11 cellular contexts compared by ENCODE assay signal in the genomic region with DNA sequence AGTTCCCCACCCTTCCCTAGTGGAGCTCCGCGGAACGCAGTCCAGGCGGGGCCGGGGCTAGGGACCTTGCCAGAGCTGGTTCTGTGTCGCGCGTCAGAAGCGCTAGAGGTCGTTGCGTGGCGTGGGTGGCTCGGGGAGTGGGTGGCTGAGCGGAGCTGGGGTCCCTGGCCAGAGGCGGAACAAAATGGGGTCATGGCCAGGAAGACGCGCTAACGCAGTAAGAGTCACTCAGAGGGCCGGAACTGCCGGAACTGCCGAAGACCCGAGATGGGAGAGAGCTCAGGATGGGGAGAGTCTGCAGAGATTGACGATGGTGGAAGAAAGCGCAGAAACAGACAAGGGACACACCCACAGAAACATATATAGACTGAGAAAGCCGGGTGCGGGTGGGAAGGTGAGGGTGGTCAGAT. TPM values are rescaled to one million over a fixed set of nuclear protein-coding genes. Genes with fewer than 3 reads are reported as not detected.
DNase-seq lines count a peak whose midpoint lies in the region; ATAC-seq and TF ChIP-seq lines count a peak whose summit lies in the region.
"Had no signal": no experiment of that assay in that cellular context is flagged by ENCODE, and none has a peak within 500 bp of the region (broad histone marks: within the 10 kb centered on the region; RNA-seq: fewer than 3 reads in every experiment).

No MANE protein-coding gene starts in this region.

- DNase-seq in right cardiac atrium (peak; percentile 60 to 84 (median 82)), AG08395 (ENCODE audit: low spot score) (no peak), prostate gland (ENCODE audit: low spot score) (no peak), SW480 (ENCODE audit: low spot score) (no peak)
- peak in 4 of 6 experiments; percentile 12 to 36 (median 26) for DNase-seq in stimulated activated naive CD4-positive, alpha-beta T cell (lab: John Stamatoyannopoulos, UW)
- DNase-seq: dermis blood vessel endothelial cell, SW 1271 had no signal

- 34% methylated on average over 26 of the region's 26 CpGs for WGBS in right cardiac atrium
- 56% methylated on average over 26 of the region's 26 CpGs for WGBS in prostate gland

- peak overlapping the region; percentile 100 for H3K4me3 Mint-ChIP-seq in T-helper 1 cell treated with Interleukin-12 subunit alpha and Interleukin-12 subunit beta and Interleukin-4 antibody, amounts not matched to agents 30 μg/mL and 1 μg/mL, for 36 hours

- peaks cover 77% of the 10 kb centered on the region for H3K36me3 Mint-ChIP-seq in T-helper 1 cell treated with Interleukin-12 subunit alpha and Interleukin-12 subunit beta and Interleukin-4 antibody, amounts not matched to agents 30 μg/mL and 1 μg/mL, for 36 hours (ENCODE audit: low read depth)

- H3K4me1 Mint-ChIP-seq in T-helper 1 cell treated with Interleukin-12 subunit alpha and Interleukin-12 subunit beta and Interleukin-4 antibody, amounts not matched to agents 30 μg/mL and 1 μg/mL, for 36 hours (ENCODE audit: low read depth) = peaks cover 73% of the 10 kb centered on the region

- H3K4me3 ChIP-seq in right cardiac atrium (ENCODE audit: low read length) (peak overlapping the region; percentile 2), prostate gland (no peak overlapping the region)

- TF ChIP-seq POLR2A in prostate gland (IDR thresholded peaks at IDR 0.05) = no peak

- H3K36me3 ChIP-seq in prostate gland = no peaks in the 10 kb centered on the region

- intact Hi-C loops in right cardiac atrium (cut with DNase I) = loop anchor here in 3 of 4 donors (5.0 to 10.0 kb wide), 4 partner anchors 101 to 193 kb away; partner anchors contain the start of genes DNAJC14 (in 1 of the 3) and GDF11 (in 1 of the 3)
- intact Hi-C loops in prostate gland (cut with DNase I) = no loop called here

- H3K27me3 ChIP-seq in right cardiac atrium (ENCODE audit: control insufficient read depth, insufficient read depth) (no peaks in the 10 kb centered on the region), prostate gland (replicated peaks; ENCODE audit: insufficient read depth) (no peaks in the 10 kb centered on the region)

- no peak for TF ChIP-seq CTCF in prostate gland (IDR thresholded peaks at IDR 0.05)

- H3K27ac ChIP-seq in angular gyrus (ENCODE audit: low read depth, low read length) (peak overlapping the region; percentile 43), right cardiac atrium (ENCODE audit: low read length) (no peak overlapping the region), prostate gland (peak overlapping the region in 1 of 2 donors; percentile 33)

- H3K4me1 ChIP-seq in right cardiac atrium (ENCODE audit: control insufficient read depth, insufficient read depth, low read length) = peaks cover 12% of the 10 kb centered on the region
- H3K4me1 ChIP-seq in prostate gland (replicated peaks) = peaks cover 4% of the 10 kb centered on the region

- H3K9me3 Mint-ChIP-seq in T-helper 1 cell treated with Interleukin-12 subunit alpha and Interleukin-12 subunit beta and Interleukin-4 antibody, amounts not matched to agents 30 μg/mL and 1 μg/mL, for 36 hours = no peaks in the 10 kb centered on the region

- no peaks in the 10 kb centered on the region for H3K27me3 Mint-ChIP-seq in T-helper 1 cell treated with Interleukin-12 subunit alpha and Interleukin-12 subunit beta and Interleukin-4 antibody, amounts not matched to agents 30 μg/mL and 1 μg/mL, for 36 hours (ENCODE audit: low read depth)

- H3K27ac Mint-ChIP-seq in T-helper 1 cell treated with Interleukin-12 subunit alpha and Interleukin-12 subunit beta and Interleukin-4 antibody, amounts not matched to agents 30 μg/mL and 1 μg/mL, for 36 hours = peak overlapping the region; percentile 82

- peak; percentile 20 to 36 for ATAC-seq in right cardiac atrium
- ATAC-seq in HG03196 (IDR thresholded peaks at IDR 0.05; ENCODE audit: unreplicated experiment) = no peak

- no peaks in the 10 kb centered on the region for H3K9me3 ChIP-seq in right cardiac atrium (ENCODE audit: control insufficient read depth, low read length)
- H3K9me3 ChIP-seq in prostate gland = no peaks in the 10 kb centered on the region

RNA-seq across cellular contexts. Expression of gene DGKA, which starts 4.8 kb away (rescaled TPM):
- total RNA-seq in right cardiac atrium (10 to 100 TPM; 11.3 to 25.9 (median 20.3) TPM), prostate gland (100 to 1,000 TPM in 1 of 2 donors, 10 to 100 TPM in 1; 74.9 to 161 TPM)
- polyA plus RNA-seq in right cardiac atrium = 20.3 TPM

RNA-seq across cellular contexts. Expression of gene PYM1, which starts 8.1 kb away (rescaled TPM):
- total RNA-seq in right cardiac atrium (10 to 100 TPM; 15.4 to 19.0 (median 16.9) TPM), prostate gland (10 to 100 TPM; 89.0 to 94.5 TPM)
- polyA plus RNA-seq in right cardiac atrium = 25.7 TPM

RNA-seq across cellular contexts. Expression of gene PMEL, which starts 30.1 kb away (rescaled TPM):
- 1 to 10 TPM in 3 of 4 donors, under 1 TPM in 1; 0.86 to 2.2 (median 1.2) TPM for total RNA-seq in right cardiac atrium
- polyA plus RNA-seq in right cardiac atrium = 0.45 TPM
- 1 to 10 TPM in 1 of 2 donors, under 1 TPM in 1; 0.18 to 8.6 TPM for total RNA-seq in prostate gland
- total RNA-seq: mononuclear cell had no signal

RNA-seq across cellular contexts. Expression of gene CDK2, which starts 30.9 kb away (rescaled TPM):
- total RNA-seq in right cardiac atrium = 10 to 100 TPM; 12.7 to 17.2 (median 13.6) TPM
- 8.1 TPM for polyA plus RNA-seq in right cardiac atrium
- 10 to 100 TPM; 24.3 to 28.2 TPM for total RNA-seq in prostate gland

RNA-seq across cellular contexts. Expression of gene RAB5B, which starts 38.1 kb away (rescaled TPM):
- total RNA-seq in right cardiac atrium (100 to 1,000 TPM; 111 to 132 (median 119) TPM), prostate gland (100 to 1,000 TPM in 1 of 2 donors, 10 to 100 TPM in 1; 82.5 to 191 TPM)
- polyA plus RNA-seq in right cardiac atrium = 86.4 TPM

Comparison
In these comparisons a context has a peak if more than half of its experiments do, and no peak if none do; other contexts are left out.
1. DNase-seq: peak in right cardiac atrium (3 of 3) and stimulated activated naive CD4-positive, alpha-beta T cell (4 of 6); none in AG08395 (single experiment), prostate gland (single experiment) and SW480 (single experiment).
2. RNA of gene PYM1, which starts 8.1 kb away (total RNA-seq): 89.0 to 94.5 TPM in prostate gland; 15.4 to 19.0 TPM in right cardiac atrium; every median in the first group is over 4 times any median in the second.